ENCODE assay signal across 9 cellular contexts in the genomic region with DNA sequence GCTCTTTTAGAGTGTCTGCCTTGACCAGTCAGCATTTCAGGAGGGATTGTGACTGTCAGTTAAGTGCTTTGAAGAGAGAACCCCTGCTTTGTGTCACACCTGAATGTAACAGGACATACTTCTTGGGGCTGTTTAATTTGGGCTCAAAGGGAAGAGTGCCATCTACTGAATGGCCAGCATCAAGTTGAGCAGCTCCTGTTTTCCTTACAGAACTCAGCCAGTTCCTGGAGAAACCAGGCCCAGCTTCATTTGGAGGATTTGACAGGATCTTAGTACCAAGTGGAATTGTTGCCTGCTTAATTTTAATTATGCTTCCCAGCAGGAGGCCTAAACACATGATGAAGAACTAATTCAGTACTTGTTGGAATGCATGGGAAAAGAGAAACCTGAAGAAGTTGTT. TPM values are rescaled to one million over a fixed set of nuclear protein-coding genes. Genes with fewer than 3 reads are reported as not detected.
DNase-seq lines count a peak whose midpoint lies in the region; ATAC-seq, FAIRE-seq and TF ChIP-seq lines count a peak whose summit lies in the region.
"Had no signal": no experiment of that assay in that cellular context is flagged by ENCODE, and none has a peak within 500 bp of the region (broad histone marks: within the 10 kb centered on the region; RNA-seq: fewer than 3 reads in every experiment).

No MANE protein-coding gene starts in this region.

- POLR2A ChIA-PET in GM12878 (lab: Charles Lee), result no interaction called here

- H3K27ac ChIP-seq in GM23248, result no peak overlapping the region
- H3K27ac ChIP-seq in GM12878 (ENCODE audit: control insufficient read depth, insufficient read depth), result no peak overlapping the region
- H3K27ac ChIP-seq: SJSA1 had no signal

- H3K36me3 Mint-ChIP-seq in Calu3 (ENCODE audit: insufficient read depth, unreplicated experiment), result no peaks in the 10 kb centered on the region
- H3K36me3 Mint-ChIP-seq in stimulated activated naive B cell treated with anti-CD40 and anti-IgM and Interleukin-4, amounts not matched to agents 10 μg/mL and 1 μg/mL and 100 μg/mL, for 72 hours, result no peaks in the 10 kb centered on the region

- no peak for FAIRE-seq in GM12878 (lab: Jason Lieb, UNC)

- H3K9me2 ChIP-seq in GM23248 (ENCODE audit: insufficient read depth), result no peaks in the 10 kb centered on the region; the same call in 1 of the 2 replicates

- TF ChIP-seq RAD21 in GM12878 (IDR thresholded peaks at IDR 0.05; ENCODE audit: insufficient read depth, low read depth, low read length), result peak; percentile 46

- peaks cover 35% of the 10 kb centered on the region for H3F3A ChIP-seq in GM23248 (ENCODE audit: insufficient read depth)

- H3K27me3 ChIP-seq in GM23248 (replicated peaks; ENCODE audit: insufficient read depth), result no peaks in the 10 kb centered on the region
- no peaks in the 10 kb centered on the region for H3K27me3 ChIP-seq in GM12878 (replicated peaks in 1 of 2; ENCODE audit: control insufficient read depth in 2 of 2, insufficient read depth in 2 of 2, low read length in 1 of 2)
- H3K27me3 ChIP-seq: SJSA1 had no signal

- H4K20me1 ChIP-seq in GM23248 (ENCODE audit: insufficient read depth), result peaks cover 13% of the 10 kb centered on the region
- no peaks in the 10 kb centered on the region for H4K20me1 ChIP-seq in GM12878 (ENCODE audit: control insufficient read depth, insufficient read depth)

- no peaks in the 10 kb centered on the region for H3K9me3 Mint-ChIP-seq in Calu3 (ENCODE audit: low read depth, unreplicated experiment)
- H3K9me3 Mint-ChIP-seq in stimulated activated naive B cell treated with anti-CD40 and anti-IgM and Interleukin-4, amounts not matched to agents 10 μg/mL and 1 μg/mL and 100 μg/mL, for 72 hours, result no peaks in the 10 kb centered on the region

- RAD21 ChIA-PET in GM12878 (lab: Charles Lee; ENCODE audit: unreplicated experiment), result interaction anchor here (0.5 to 5.5 kb wide), 9 partner anchors 18 to 287 kb away, joined by 3 to 48 read pairs (median 7); no protein-coding TSS in a partner anchor

- H3K4me3 ChIP-seq in GM23248, result no peak overlapping the region
- H3K4me3 ChIP-seq in GM12878, result no peak overlapping the region
- H3K4me3 ChIP-seq: SJSA1 had no signal

- H3K36me3 ChIP-seq in GM23248 (ENCODE audit: low read depth) (no peaks in the 10 kb centered on the region), GM12878 (ENCODE audit: control insufficient read depth in 2 of 2, insufficient read depth in 2 of 2, low read length in 1 of 2) (no peaks in the 10 kb centered on the region)

- peaks cover 100% of the 10 kb centered on the region for H3K79me2 ChIP-seq in GM23248 (ENCODE audit: insufficient read depth)
- peaks cover 45% of the 10 kb centered on the region for H3K79me2 ChIP-seq in GM12878 (ENCODE audit: control insufficient read depth, insufficient read depth, low read length)

- ATAC-seq in GM12878 (peak; percentile 65), GM18868 (IDR thresholded peaks at IDR 0.05; ENCODE audit: unreplicated experiment) (no peak)
- no peak for ATAC-seq in stimulated activated naive B cell treated with anti-CD40 and anti-IgM and Interleukin-4, amounts not matched to agents 10 μg/mL and 1 μg/mL and 100 μg/mL, for 72 hours (replicated peaks)

- H3K9me3 ChIP-seq in GM23248 (ENCODE audit: low read depth) (no peaks in the 10 kb centered on the region), GM12878 (replicated peaks; ENCODE audit: control insufficient read depth, insufficient read depth, low read length) (no peaks in the 10 kb centered on the region)
- H3K9me3 ChIP-seq: SJSA1 had no signal

- CTCF ChIA-PET in GM12878 (lab: Yijun Ruan, JAX), result interaction anchor here (0.7 to 7.0 kb wide), 16 partner anchors 15 to 139 kb away, joined by 3 to 97 read pairs (median 6); no protein-coding TSS in a partner anchor
- CTCF ChIA-PET in Calu3 (lab: Charles Lee), result interaction anchor here (0.6 to 3.3 kb wide), 3 partner anchors 11 to 132 kb away, joined by 4 to 26 read pairs (median 4); no protein-coding TSS in a partner anchor

- in situ Hi-C loops in GM23248 (cut with MboI), result no loop called here
- in situ Hi-C loops in GM12878 (cut with MboI), result no loop called here

- no peak overlapping the region for H2AFZ ChIP-seq in GM23248
- no peak overlapping the region for H2AFZ ChIP-seq in GM12878 (ENCODE audit: control insufficient read depth, low read depth, low read length)

- no peak for TF ChIP-seq EP300 in GM12878 (IDR thresholded peaks at IDR 0.05; ENCODE audit: borderline replicate concordance in 1 of 2, control insufficient read depth in 1 of 2, low read depth in 2 of 2, low read length in 2 of 2)

- H3K27me3 Mint-ChIP-seq in Calu3 (ENCODE audit: unreplicated experiment), result no peaks in the 10 kb centered on the region
- no peaks in the 10 kb centered on the region for H3K27me3 Mint-ChIP-seq in stimulated activated naive B cell treated with anti-CD40 and anti-IgM and Interleukin-4, amounts not matched to agents 10 μg/mL and 1 μg/mL and 100 μg/mL, for 72 hours

- BruUV-seq in GM12878 (replicated peaks; lab: Mats Ljungman, UMichigan) (no TSS peak), Calu3 (replicated peaks; lab: Mats Ljungman, UMichigan) (no TSS peak)

- H3K9ac ChIP-seq in GM23248 (peak overlapping the region; percentile 6; the same call in 1 of the 2 replicates), GM12878 (ENCODE audit: control insufficient read depth, insufficient read depth, low read length) (no peak overlapping the region)

- no peak overlapping the region for H3K4me3 Mint-ChIP-seq in Calu3 (ENCODE audit: low read depth, unreplicated experiment)
- no peak overlapping the region for H3K4me3 Mint-ChIP-seq in stimulated activated naive B cell treated with anti-CD40 and anti-IgM and Interleukin-4, amounts not matched to agents 10 μg/mL and 1 μg/mL and 100 μg/mL, for 72 hours

- peak; percentile 15 for DNase-seq in AG08395 (ENCODE audit: low spot score)
- no peak for DNase-seq in GM23248
- DNase-seq in GM12878 (ENCODE audit: low read depth, low spot score), result no peak
- DNase-seq in left kidney (ENCODE audit: low read depth, low spot score), result peak; percentile 36
- DNase-seq in Calu3, result no peak
- no peak for DNase-seq in stimulated activated naive B cell treated with anti-CD40 and anti-IgM and Interleukin-4, amounts not matched to agents 10 μg/mL and 1 μg/mL and 100 μg/mL, for 72 hours
- DNase-seq in NCI-H1105 (lab: John Stamatoyannopoulos, UW), result no peak

- SMC1A ChIA-PET in GM12878 (lab: Charles Lee; ENCODE audit: uncharacterized antibody, unreplicated experiment), result interaction anchor here (0.9 to 5.4 kb wide), 13 partner anchors 19 to 257 kb away, joined by 3 to 42 read pairs (median 5); no protein-coding TSS in a partner anchor

- H3K4me1 ChIP-seq in GM23248 (ENCODE audit: insufficient read depth) (peaks cover 57% of the 10 kb centered on the region), GM12878 (ENCODE audit: control insufficient read depth, insufficient read depth, low read length) (peaks cover 14% of the 10 kb centered on the region)

- peak; percentile 14 to 59 (median 33); a peak in 2 of 6 replicates for TF ChIP-seq CTCF in GM12878 (IDR thresholded peaks at IDR 0.05 in 2 of 3, conservative IDR thresholded peaks at IDR 0.05 in 1 of 3; ENCODE audit: control insufficient read depth in 2 of 3, extremely low read depth in 1 of 3, insufficient read depth in 1 of 3, low read depth in 3 of 3, low read length in 3 of 3)
- TF ChIP-seq CTCF in Calu3 (IDR thresholded peaks at IDR 0.05; ENCODE audit: unreplicated experiment), result no peak

- no peak overlapping the region for H3K4me2 ChIP-seq in GM23248 (ENCODE audit: unreplicated experiment)
- no peak overlapping the region for H3K4me2 ChIP-seq in GM12878 (ENCODE audit: control insufficient read depth, insufficient read depth)

- no peak for TF ChIP-seq POLR2A in GM12878 (IDR thresholded peaks at IDR 0.05; ENCODE audit: low read depth, low read length)

- H3K4me1 Mint-ChIP-seq in Calu3 (ENCODE audit: low read depth, unreplicated experiment), result peaks cover 35% of the 10 kb centered on the region
- H3K4me1 Mint-ChIP-seq in stimulated activated naive B cell treated with anti-CD40 and anti-IgM and Interleukin-4, amounts not matched to agents 10 μg/mL and 1 μg/mL and 100 μg/mL, for 72 hours, result peaks cover 36 to 70% of the 10 kb centered on the region in 2 donors

- no peak overlapping the region for H3K27ac Mint-ChIP-seq in Calu3 (ENCODE audit: unreplicated experiment)
- no peak overlapping the region for H3K27ac Mint-ChIP-seq in stimulated activated naive B cell treated with anti-CD40 and anti-IgM and Interleukin-4, amounts not matched to agents 10 μg/mL and 1 μg/mL and 100 μg/mL, for 72 hours

- intact Hi-C loops in GM12878 (cut with micrococcal nuclease; ENCODE audit: unreplicated experiment) (no loop called here), Calu3 (cut with micrococcal nuclease; ENCODE audit: unreplicated experiment) (loop anchor here (2.0 kb wide), 1 partner anchor 131 kb away; no protein-coding TSS in a partner anchor)

TF ChIP-seq in GM12878, 131 proteins besides CTCF, POLR2A, EP300 and RAD21 (continues in another document):
- TF ChIP-seq SMC3 (IDR thresholded peaks at IDR 0.05; ENCODE audit: borderline replicate concordance, low read length), result peak; percentile 40; the same call in 1 of the 2 replicates

RNA-seq across cellular contexts. Expression of a gene that starts 8.3 kb away (rescaled TPM):
- 128 and 1,101 TPM in 2 replicates for total RNA-seq in GM23248 (2014; rRNA removed; shearing (Covaris generic))
- polyA plus RNA-seq in GM23248 (2016; fragmentation: Nextera tagmentation; extraction: Ambion mirVana) (129 and 133 TPM in 2 replicates), GM12878 (2011; rRNA removed) (127 and 194 TPM in 2 replicates), GM12878 (2014; fragmentation: Illumina TruSeq; extraction: Trizol) (129 and 199 TPM in 2 replicates), GM12878 (2014; fragmentation: Nextera tagmentation; extraction: Ambion mirVana) (10 to 100 TPM; 27.3 to 28.5 TPM), GM12878 (2014; rRNA removed) (45.4 and 69.6 TPM in 2 replicates), GM12878 (2016; fragmentation: Nextera tagmentation; extraction: Ambion mirVana) (10 to 100 TPM; 60.4 to 66.0 TPM)
- total RNA-seq in GM12878 (2013; cell fraction: nucleolus; rRNA removed), result 347 and 446 TPM in 2 replicates
- total RNA-seq in GM12878 (2014; rRNA removed) (77.9 and 85.0 TPM in 2 replicates), GM12878 (2014; rRNA removed; fragmentation: Illumina TruSeq; extraction: Trizol) (90.1 and 101 TPM in 2 replicates), GM12878 (2021) (52.8 and 56.1 TPM in 2 replicates), Calu3 (2022) (54.9 and 64.4 TPM in 2 replicates)
- polyA plus RNA-seq in GM12878 (2011; ENCODE audit: low read depth), result 32.4 TPM
- polyA plus RNA-seq in GM12878 (2011; cell fraction: cytosol; rRNA removed), result 43.0 and 68.9 TPM in 2 replicates
- 106 and 146 TPM in 2 replicates for polyA plus RNA-seq in GM12878 (2011; cell fraction: nucleus; rRNA removed)
- 30.8 and 46.9 TPM in 2 replicates for polyA plus RNA-seq in GM12878 (2012)
- 81.3 and 138 TPM in 2 replicates for polyA minus RNA-seq in GM12878 (2011; rRNA and poly(A)+ RNA removed)
- polyA minus RNA-seq in GM12878 (2011; cell fraction: cytosol; rRNA and poly(A)+ RNA removed), result 37.7 and 46.4 TPM in 2 replicates
- polyA minus RNA-seq in GM12878 (2011; cell fraction: nucleus; rRNA and poly(A)+ RNA removed), result 61.5 and 80.8 TPM in 2 replicates

Comparison
In these comparisons a context has a peak if more than half of its experiments do, and no peak if none do; other contexts are left out.
1. DNase-seq: peak in AG08395 (single experiment) and left kidney (single experiment); none in GM23248 (single experiment), GM12878 (single experiment), Calu3 (single experiment), stimulated activated naive B cell treated with anti-CD40 and anti-IgM and Interleukin-4, amounts not matched to agents 10 μg/mL and 1 μg/mL and 100 μg/mL, for 72 hours (single experiment) and NCI-H1105 (single experiment).